27 cellular contexts compared by ENCODE assay signal in genomic region chr17:8788998-8789397, GRCh38. TPM values are rescaled to one million over a fixed set of nuclear protein-coding genes. Genes with fewer than 3 reads are reported as not detected.
"Had no signal": no experiment of that assay in that cellular context is flagged by ENCODE, and none has a peak within 500 bp of the region (broad histone marks: within the 10 kb centered on the region; RNA-seq: fewer than 3 reads in every experiment).

No MANE protein-coding gene starts in this region.

- H3K4me1 Mint-ChIP-seq: activated CD4-positive, alpha-beta memory T cell treated with anti-CD3 and anti-CD28 coated beads, Interleukin-2, amount 10 ng/mL, durations not matched to agents 7 days and 5 days; activated CD4-positive, alpha-beta T cell treated with anti-CD3 and anti-CD28 coated beads for 36 hours; activated naive CD4-positive, alpha-beta T cell treated with anti-CD3 and anti-CD28 coated beads, Interleukin-2, amount 10 ng/mL, durations not matched to agents 7 days and 5 days; activated T-helper 17 cell treated with anti-CD3 and anti-CD28 coated beads, Interleukin-2, amount 50 U/mL, for 72 hours had no signal

- H3K27ac Mint-ChIP-seq: activated CD4-positive, alpha-beta memory T cell treated with anti-CD3 and anti-CD28 coated beads, Interleukin-2, amount 10 ng/mL, durations not matched to agents 7 days and 5 days; activated CD4-positive, alpha-beta T cell treated with anti-CD3 and anti-CD28 coated beads for 36 hours; activated naive CD4-positive, alpha-beta T cell treated with anti-CD3 and anti-CD28 coated beads, Interleukin-2, amount 10 ng/mL, durations not matched to agents 7 days and 5 days; activated naive CD8-positive, alpha-beta T cell treated with anti-CD3 and anti-CD28 coated beads for 36 hours; activated T-helper 17 cell treated with anti-CD3 and anti-CD28 coated beads, Interleukin-2, amount 50 U/mL, for 72 hours; T-helper 17 cell had no signal

- H3K27ac ChIP-seq: brain microvascular endothelial cell, cardiac muscle cell had no signal

- DNase-seq: activated CD4-positive, alpha-beta memory T cell treated with anti-CD3 and anti-CD28 coated beads, Interleukin-2, amount 10 ng/mL, durations not matched to agents 7 days and 5 days; activated CD4-positive, alpha-beta T cell treated with anti-CD3 and anti-CD28 coated beads for 36 hours; activated CD4-positive, alpha-beta T cell treated with anti-CD3 and anti-CD28 coated beads, Interleukin-2, amount 50 U/mL, for 1 hour; activated CD4-positive, CD25-positive, alpha-beta regulatory T cell; activated gamma-delta T cell treated with Interleukin-2 at 50 U/mL for 16 hours; activated naive CD4-positive, alpha-beta T cell treated with anti-CD3 and anti-CD28 coated beads, Interleukin-2, amount 10 ng/mL, durations not matched to agents 7 days and 5 days; activated naive CD8-positive, alpha-beta T cell treated with anti-CD3 and anti-CD28 coated beads for 36 hours; activated T-cell treated with anti-CD3 and anti-CD28 coated beads for 4 hours; activated T-cell treated with anti-CD3 and anti-CD28 coated beads, Interleukin-2, amount 50 U/mL, for 48 hours; brain microvascular endothelial cell; MG63; MV-4-11; NCI-H1105; NCI-H1436; NCI-H1694 treated with DMSO at 0.1 percent for 48 hours; NCI-H2081; NCI-H510A treated with DMSO at 0.1 percent for 48 hours; NCI-H82; SIG-M5; T-helper 17 cell; T-helper 9 cell had no signal

- H3K9me3 Mint-ChIP-seq: activated T-helper 17 cell treated with anti-CD3 and anti-CD28 coated beads, Interleukin-2, amount 50 U/mL, for 72 hours had no signal

- H3K4me3 Mint-ChIP-seq: activated CD4-positive, alpha-beta memory T cell treated with anti-CD3 and anti-CD28 coated beads, Interleukin-2, amount 10 ng/mL, durations not matched to agents 7 days and 5 days; activated CD4-positive, alpha-beta T cell treated with anti-CD3 and anti-CD28 coated beads for 36 hours; activated naive CD4-positive, alpha-beta T cell treated with anti-CD3 and anti-CD28 coated beads, Interleukin-2, amount 10 ng/mL, durations not matched to agents 7 days and 5 days; activated naive CD8-positive, alpha-beta T cell treated with anti-CD3 and anti-CD28 coated beads for 36 hours; activated T-helper 17 cell treated with anti-CD3 and anti-CD28 coated beads, Interleukin-2, amount 50 U/mL, for 72 hours; T-helper 17 cell had no signal

- ATAC-seq: activated CD4-positive, alpha-beta T cell treated with anti-CD3 and anti-CD28 coated beads for 36 hours; activated T-helper 17 cell treated with anti-CD3 and anti-CD28 coated beads, Interleukin-2, amount 50 U/mL, for 72 hours; T-helper 17 cell had no signal

- H3K36me3 Mint-ChIP-seq: activated naive CD4-positive, alpha-beta T cell treated with anti-CD3 and anti-CD28 coated beads, Interleukin-2, amount 10 ng/mL, durations not matched to agents 7 days and 5 days; activated naive CD8-positive, alpha-beta T cell treated with anti-CD3 and anti-CD28 coated beads for 36 hours had no signal

- H3K4me3 ChIP-seq: cardiac muscle cell, MG63 had no signal

- H3K36me3 ChIP-seq: brain microvascular endothelial cell, cardiac muscle cell, MG63 had no signal

- H3K27me3 Mint-ChIP-seq: activated naive CD8-positive, alpha-beta T cell treated with anti-CD3 and anti-CD28 coated beads for 36 hours had no signal

- H3K27me3 ChIP-seq: brain microvascular endothelial cell, cardiac muscle cell, MG63 had no signal

RNA-seq across cellular contexts. Expression of gene MFSD6L, which starts 10.2 kb away (rescaled TPM):
- total RNA-seq: activated CD8-positive, alpha-beta memory T cell treated with anti-CD3 and anti-CD28 coated beads for 36 hours; activated naive CD8-positive, alpha-beta T cell treated with anti-CD3 and anti-CD28 coated beads for 36 hours; cardiac muscle cell; OCI-LY7; RPMI7951; T-helper 17 cell had no signal
- polyA plus RNA-seq: cardiac muscle cell had no signal

RNA-seq across cellular contexts. Expression of gene SPDYE4, which starts 30.7 kb away (rescaled TPM):
- total RNA-seq: activated CD4-positive, alpha-beta memory T cell treated with anti-CD3 and anti-CD28 coated beads, Interleukin-2, amount 10 ng/mL, durations not matched to agents 7 days and 5 days; activated CD4-positive, alpha-beta T cell treated with anti-CD3 and anti-CD28 coated beads for 36 hours; activated CD8-positive, alpha-beta memory T cell treated with anti-CD3 and anti-CD28 coated beads for 36 hours; activated naive CD8-positive, alpha-beta T cell treated with anti-CD3 and anti-CD28 coated beads for 36 hours; activated T-helper 17 cell treated with anti-CD3 and anti-CD28 coated beads, Interleukin-2, amount 50 U/mL, for 72 hours; cardiac muscle cell; OCI-LY7; RPMI7951; T-helper 17 cell had no signal
- polyA plus RNA-seq: adipose tissue, cardiac muscle cell had no signal

RNA-seq across cellular contexts. Expression of gene CCDC42, which starts 44.4 kb away (rescaled TPM):
- total RNA-seq: cardiac muscle cell, RPMI7951 had no signal
- polyA plus RNA-seq: adipose tissue, cardiac muscle cell had no signal
